ENCODE assay signal across 2 cellular contexts in the genomic region with DNA sequence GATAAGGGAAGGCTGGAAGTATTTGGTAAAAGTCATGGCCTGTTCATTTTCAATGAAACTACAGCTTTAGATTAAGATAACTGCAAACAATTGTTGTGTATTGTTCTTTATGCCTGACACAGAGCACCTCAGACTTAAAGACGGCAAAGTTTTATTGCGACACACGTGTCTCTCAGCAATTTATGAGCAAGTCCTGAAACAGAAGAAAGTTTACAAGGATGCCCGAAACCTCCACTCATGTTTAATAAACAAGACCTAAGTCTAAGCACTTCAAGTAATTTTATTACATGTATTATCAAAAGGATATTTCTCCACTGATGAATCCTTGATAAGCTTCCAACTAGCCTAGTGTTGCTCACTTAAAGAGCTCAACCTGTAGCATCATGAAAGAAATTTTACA.
A peak's percentile ranks its signal among the peaks of the same experiment; 100 is the strongest.
TF ChIP-seq lines count a peak whose summit lies in the region.

No MANE protein-coding gene starts in this region.

TF ChIP-seq in HEK293, 187 proteins besides CTCF, POLR2A, EP300 and RAD21 (continued from another document):
- 0 out of 2 replicates have a peak, but pooled peaks have one; percentile 20 for TF ChIP-seq FEZF1 (tag by site-specific recombination; IDR thresholded peaks at IDR 0.05)
TF ChIP-seq in HEK293: peak in this region for 2.

TF ChIP-seq in WTC11, 78 proteins besides CTCF, POLR2A, EP300 and RAD21 (continued from another document):
- TF ChIP-seq, protein P1, sequence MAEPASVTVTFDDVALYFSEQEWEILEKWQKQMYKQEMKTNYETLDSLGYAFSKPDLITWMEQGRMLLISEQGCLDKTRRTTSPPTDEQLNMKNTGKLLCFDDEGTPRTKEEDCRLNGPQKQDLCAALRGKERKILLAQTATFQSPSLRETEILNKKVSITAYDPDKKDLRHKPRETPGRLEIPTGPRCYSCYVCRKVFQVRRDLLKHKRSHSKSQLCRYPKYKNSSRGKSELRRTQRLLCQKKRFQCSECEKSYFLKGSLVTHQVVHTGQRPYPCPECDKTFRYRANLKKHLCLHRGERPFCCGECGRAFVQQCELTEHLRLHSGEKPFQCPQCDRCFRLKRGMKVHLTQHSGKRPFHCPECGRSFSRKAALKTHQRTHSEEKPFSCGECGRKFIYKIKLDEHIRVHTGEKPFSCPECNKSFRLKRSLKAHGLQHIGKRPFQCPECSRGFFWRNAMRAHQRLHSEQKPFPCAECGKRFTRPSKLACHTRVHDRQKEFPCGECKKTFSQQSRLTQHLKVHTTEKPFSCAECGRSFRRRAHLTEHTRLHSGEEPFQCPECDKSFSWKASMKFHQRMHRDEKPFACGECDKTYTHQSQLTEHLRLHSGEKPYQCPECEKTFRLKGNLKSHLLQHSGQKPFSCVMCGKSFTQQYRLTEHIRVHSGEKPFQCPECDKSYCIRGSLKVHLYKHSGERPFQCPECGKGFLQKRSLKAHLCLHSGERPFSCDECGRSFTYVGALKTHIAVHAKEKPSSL (CRISPR knock-in tag; conservative IDR thresholded peaks at IDR 0.05) = no peak
- TF ChIP-seq STAT6 (CRISPR knock-in tag; conservative IDR thresholded peaks at IDR 0.05; ENCODE audit: low read depth) (no peak), JUN (CRISPR knock-in tag; IDR thresholded peaks at IDR 0.05) (no peak), CREM (CRISPR knock-in tag; IDR thresholded peaks at IDR 0.05) (no peak), SOX15 (CRISPR knock-in tag; IDR thresholded peaks at IDR 0.05) (no peak)
- TF ChIP-seq, protein P2, sequence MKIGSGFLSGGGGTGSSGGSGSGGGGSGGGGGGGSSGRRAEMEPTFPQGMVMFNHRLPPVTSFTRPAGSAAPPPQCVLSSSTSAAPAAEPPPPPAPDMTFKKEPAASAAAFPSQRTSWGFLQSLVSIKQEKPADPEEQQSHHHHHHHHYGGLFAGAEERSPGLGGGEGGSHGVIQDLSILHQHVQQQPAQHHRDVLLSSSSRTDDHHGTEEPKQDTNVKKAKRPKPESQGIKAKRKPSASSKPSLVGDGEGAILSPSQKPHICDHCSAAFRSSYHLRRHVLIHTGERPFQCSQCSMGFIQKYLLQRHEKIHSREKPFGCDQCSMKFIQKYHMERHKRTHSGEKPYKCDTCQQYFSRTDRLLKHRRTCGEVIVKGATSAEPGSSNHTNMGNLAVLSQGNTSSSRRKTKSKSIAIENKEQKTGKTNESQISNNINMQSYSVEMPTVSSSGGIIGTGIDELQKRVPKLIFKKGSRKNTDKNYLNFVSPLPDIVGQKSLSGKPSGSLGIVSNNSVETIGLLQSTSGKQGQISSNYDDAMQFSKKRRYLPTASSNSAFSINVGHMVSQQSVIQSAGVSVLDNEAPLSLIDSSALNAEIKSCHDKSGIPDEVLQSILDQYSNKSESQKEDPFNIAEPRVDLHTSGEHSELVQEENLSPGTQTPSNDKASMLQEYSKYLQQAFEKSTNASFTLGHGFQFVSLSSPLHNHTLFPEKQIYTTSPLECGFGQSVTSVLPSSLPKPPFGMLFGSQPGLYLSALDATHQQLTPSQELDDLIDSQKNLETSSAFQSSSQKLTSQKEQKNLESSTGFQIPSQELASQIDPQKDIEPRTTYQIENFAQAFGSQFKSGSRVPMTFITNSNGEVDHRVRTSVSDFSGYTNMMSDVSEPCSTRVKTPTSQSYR (CRISPR knock-in tag; IDR thresholded peaks at IDR 0.05) = no peak
- TF ChIP-seq, protein P3, sequence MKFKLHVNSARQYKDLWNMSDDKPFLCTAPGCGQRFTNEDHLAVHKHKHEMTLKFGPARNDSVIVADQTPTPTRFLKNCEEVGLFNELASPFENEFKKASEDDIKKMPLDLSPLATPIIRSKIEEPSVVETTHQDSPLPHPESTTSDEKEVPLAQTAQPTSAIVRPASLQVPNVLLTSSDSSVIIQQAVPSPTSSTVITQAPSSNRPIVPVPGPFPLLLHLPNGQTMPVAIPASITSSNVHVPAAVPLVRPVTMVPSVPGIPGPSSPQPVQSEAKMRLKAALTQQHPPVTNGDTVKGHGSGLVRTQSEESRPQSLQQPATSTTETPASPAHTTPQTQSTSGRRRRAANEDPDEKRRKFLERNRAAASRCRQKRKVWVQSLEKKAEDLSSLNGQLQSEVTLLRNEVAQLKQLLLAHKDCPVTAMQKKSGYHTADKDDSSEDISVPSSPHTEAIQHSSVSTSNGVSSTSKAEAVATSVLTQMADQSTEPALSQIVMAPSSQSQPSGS (CRISPR knock-in tag; IDR thresholded peaks at IDR 0.05; ENCODE audit: borderline replicate concordance, low read depth) = no peak
